35 cellular contexts compared by ENCODE assay signal in the genomic region with DNA sequence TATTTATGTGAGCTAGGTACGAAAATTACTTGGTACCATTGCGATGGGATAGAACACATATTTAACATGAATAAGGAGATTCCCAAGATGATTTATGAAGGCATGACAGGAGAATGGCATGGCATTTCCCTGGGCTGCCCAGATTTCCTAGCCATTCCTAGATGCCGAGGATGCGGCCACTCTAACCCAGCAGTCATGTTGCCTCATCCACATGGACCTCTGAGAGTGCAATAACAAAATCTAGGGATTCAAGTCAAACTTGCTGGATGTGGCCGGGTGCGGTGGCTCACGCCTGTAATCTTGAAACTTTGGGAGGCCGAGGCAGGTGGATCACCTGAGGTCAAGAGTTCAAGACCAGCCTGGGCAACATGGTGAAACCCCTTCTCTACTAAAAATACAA.
"Had no signal": no experiment of that assay in that cellular context is flagged by ENCODE, and none has a peak within 500 bp of the region (broad histone marks: within the 10 kb centered on the region; RNA-seq: fewer than 3 reads in every experiment).

No MANE protein-coding gene starts in this region.

- DNase-seq: activated B cell treated with CpG ODN at 0.5 μM for 24 hours; activated CD4-positive, alpha-beta memory T cell treated with anti-CD3 and anti-CD28 coated beads for 36 hours; activated CD4-positive, alpha-beta T cell treated with anti-CD3 and anti-CD28 coated beads for 4 hours; activated CD4-positive, alpha-beta T cell treated with anti-CD3 and anti-CD28 coated beads, Interleukin-2, amount 10 ng/mL, durations not matched to agents 24 days and 14 days; activated CD4-positive, alpha-beta T cell treated with anti-CD3 and anti-CD28 coated beads, Interleukin-2, amount 50 U/mL, for 1 hour; activated CD4-positive, alpha-beta T cell treated with anti-CD3 and anti-CD28 coated beads, Interleukin-2, amount 50 U/mL, for 4 hours; activated CD4-positive, CD25-positive, alpha-beta regulatory T cell treated with anti-CD3 and anti-CD28 coated beads, Interleukin-2, amount 50 U/mL, for 72 hours; activated CD8-positive, alpha-beta T cell treated with anti-CD3 and anti-CD28 coated beads for 36 hours; activated effector memory CD4-positive, alpha-beta T cell treated with anti-CD3 and anti-CD28 coated beads, Interleukin-2, amount 50 U/mL, for 16 hours; activated gamma-delta T cell treated with Interleukin-2 at 50 U/mL for 16 hours; activated naive CD4-positive, alpha-beta T cell; activated naive CD4-positive, alpha-beta T cell treated with anti-CD3 and anti-CD28 coated beads for 36 hours; activated naive CD4-positive, alpha-beta T cell treated with anti-CD3 and anti-CD28 coated beads, Interleukin-2, amount 50 U/mL, for 16 hours; activated naive CD8-positive, alpha-beta T cell treated with anti-CD3 and anti-CD28 coated beads for 36 hours; activated T-cell treated with anti-CD3 and anti-CD28 coated beads for 4 hours; activated T-cell treated with anti-CD3 and anti-CD28 coated beads, Interleukin-2, amount 50 U/mL, for 1 hour; activated T-cell treated with anti-CD3 and anti-CD28 coated beads, Interleukin-2, amount 50 U/mL, for 4 hours; activated T-cell treated with anti-CD3 and anti-CD28 coated beads, Interleukin-2, amount 50 U/mL, for 72 hours; adrenal gland; amniotic stem cell; aorta; body of pancreas; brain microvascular endothelial cell; central memory CD4-positive, alpha-beta T cell; SW 1271; T-helper 1 cell; T-helper 2 cell; T-helper 9 cell had no signal

- H3K4me3 ChIP-seq: adrenal gland, body of pancreas, breast epithelium had no signal

- H3K27ac ChIP-seq: adrenal gland, body of pancreas, brain microvascular endothelial cell, breast epithelium, VCaP had no signal

- H3K4me1 ChIP-seq: adrenal gland, body of pancreas, breast epithelium had no signal

- H3K9me3 ChIP-seq: adrenal gland, body of pancreas, breast epithelium had no signal

- ATAC-seq: activated CD8-positive, alpha-beta T cell treated with anti-CD3 and anti-CD28 coated beads for 36 hours; activated naive CD4-positive, alpha-beta T cell treated with anti-CD3 and anti-CD28 coated beads, Interleukin-2, amount 50 U/mL, for 72 hours; activated T-cell treated with anti-CD3 and anti-CD28 coated beads, Interleukin-2, amount 50 U/mL, for 4 hours; activated T-cell treated with anti-CD3 and anti-CD28 coated beads, Interleukin-2, amount 50 U/mL, for 72 hours; activated T-helper 17 cell treated with anti-CD3 and anti-CD28 coated beads, Interleukin-2, amount 50 U/mL, for 72 hours; body of pancreas had no signal

- H3K4me3 Mint-ChIP-seq: activated B cell treated with CpG ODN at 0.5 μM for 24 hours; activated CD4-positive, alpha-beta memory T cell treated with anti-CD3 and anti-CD28 coated beads for 36 hours; activated CD4-positive, alpha-beta T cell treated with anti-CD3 and anti-CD28 coated beads, Interleukin-2, amount 10 ng/mL, durations not matched to agents 24 days and 14 days; activated CD8-positive, alpha-beta T cell treated with anti-CD3 and anti-CD28 coated beads for 36 hours; activated naive CD4-positive, alpha-beta T cell treated with anti-CD3 and anti-CD28 coated beads for 36 hours; activated naive CD8-positive, alpha-beta T cell treated with anti-CD3 and anti-CD28 coated beads for 36 hours; activated T-cell treated with anti-CD3 and anti-CD28 coated beads, Interleukin-2, amount 50 U/mL, for 4 hours; activated T-cell treated with anti-CD3 and anti-CD28 coated beads, Interleukin-2, amount 50 U/mL, for 72 hours; activated T-helper 1 cell treated with anti-CD3 and anti-CD28 coated beads, Interleukin-12 subunit alpha, Interleukin-12 subunit beta, Interleukin-2, Interleukin-4 antibody, amounts not matched to agents 30 ng/mL and 10 ng/mL and 1 ng/mL, durations not matched to agents 14 hours and 24 hours and 36 hours; activated T-helper 17 cell treated with anti-CD3 and anti-CD28 coated beads, Interleukin-2, amount 50 U/mL, for 72 hours; T-helper 1 cell treated with Interleukin-12 subunit alpha and Interleukin-12 subunit beta and Interleukin-4 antibody, amounts not matched to agents 30 μg/mL and 1 μg/mL, for 36 hours; T-helper 2 cell treated with Interferon-gamma antibody and Interleukin-4, amounts not matched to agents 5 μg/mL and 100 μg/mL, for 36 hours had no signal

- H3K9me3 Mint-ChIP-seq: activated CD4-positive, alpha-beta T cell treated with anti-CD3 and anti-CD28 coated beads, Interleukin-2, amount 10 ng/mL, durations not matched to agents 24 days and 14 days; activated CD8-positive, alpha-beta T cell treated with anti-CD3 and anti-CD28 coated beads for 36 hours; activated T-helper 1 cell treated with anti-CD3 and anti-CD28 coated beads, Interleukin-12 subunit alpha, Interleukin-12 subunit beta, Interleukin-2, Interleukin-4 antibody, amounts not matched to agents 30 ng/mL and 10 ng/mL and 1 ng/mL, durations not matched to agents 14 hours and 24 hours and 36 hours; activated T-helper 17 cell treated with anti-CD3 and anti-CD28 coated beads, Interleukin-2, amount 50 U/mL, for 72 hours; T-helper 1 cell treated with Interleukin-12 subunit alpha and Interleukin-12 subunit beta and Interleukin-4 antibody, amounts not matched to agents 30 μg/mL and 1 μg/mL, for 36 hours; T-helper 2 cell treated with Interferon-gamma antibody and Interleukin-4, amounts not matched to agents 5 μg/mL and 100 μg/mL, for 36 hours had no signal

- H3K27ac Mint-ChIP-seq: activated B cell treated with CpG ODN at 0.5 μM for 24 hours; activated CD4-positive, alpha-beta memory T cell treated with anti-CD3 and anti-CD28 coated beads for 36 hours; activated CD4-positive, alpha-beta T cell treated with anti-CD3 and anti-CD28 coated beads, Interleukin-2, amount 10 ng/mL, durations not matched to agents 24 days and 14 days; activated CD8-positive, alpha-beta T cell treated with anti-CD3 and anti-CD28 coated beads for 36 hours; activated naive CD4-positive, alpha-beta T cell treated with anti-CD3 and anti-CD28 coated beads for 36 hours; activated naive CD4-positive, alpha-beta T cell treated with anti-CD3 and anti-CD28 coated beads, Interleukin-2, amount 50 U/mL, for 72 hours; activated naive CD8-positive, alpha-beta T cell treated with anti-CD3 and anti-CD28 coated beads for 36 hours; activated T-cell treated with anti-CD3 and anti-CD28 coated beads, Interleukin-2, amount 50 U/mL, for 72 hours; activated T-helper 1 cell treated with anti-CD3 and anti-CD28 coated beads, Interleukin-12 subunit alpha, Interleukin-12 subunit beta, Interleukin-2, Interleukin-4 antibody, amounts not matched to agents 30 ng/mL and 10 ng/mL and 1 ng/mL, durations not matched to agents 14 hours and 24 hours and 36 hours; activated T-helper 17 cell treated with anti-CD3 and anti-CD28 coated beads, Interleukin-2, amount 50 U/mL, for 72 hours; T-helper 1 cell treated with Interleukin-12 subunit alpha and Interleukin-12 subunit beta and Interleukin-4 antibody, amounts not matched to agents 30 μg/mL and 1 μg/mL, for 36 hours; T-helper 2 cell treated with Interferon-gamma antibody and Interleukin-4, amounts not matched to agents 5 μg/mL and 100 μg/mL, for 36 hours had no signal

- H3K36me3 Mint-ChIP-seq: activated CD4-positive, alpha-beta memory T cell treated with anti-CD3 and anti-CD28 coated beads for 36 hours; activated naive CD8-positive, alpha-beta T cell treated with anti-CD3 and anti-CD28 coated beads for 36 hours had no signal

- H3K27me3 ChIP-seq: adrenal gland, body of pancreas, brain microvascular endothelial cell, breast epithelium had no signal

- H3K4me1 Mint-ChIP-seq: activated B cell treated with CpG ODN at 0.5 μM for 24 hours; activated CD4-positive, alpha-beta T cell treated with anti-CD3 and anti-CD28 coated beads, Interleukin-2, amount 10 ng/mL, durations not matched to agents 24 days and 14 days; activated naive CD8-positive, alpha-beta T cell treated with anti-CD3 and anti-CD28 coated beads for 36 hours; activated T-helper 17 cell treated with anti-CD3 and anti-CD28 coated beads, Interleukin-2, amount 50 U/mL, for 72 hours had no signal

- H3K36me3 ChIP-seq: adrenal gland, brain microvascular endothelial cell, breast epithelium had no signal
